ENCODE assay signal across 8 cellular contexts in genomic region chr11:125514336-125515101, GRCh38. TPM values are rescaled to one million over a fixed set of nuclear protein-coding genes. Genes with fewer than 3 reads are reported as not detected.
A peak's percentile ranks its signal among the peaks of the same experiment; 100 is the strongest.
DNase-seq lines count a peak whose midpoint lies in the region; ATAC-seq and TF ChIP-seq lines count a peak whose summit lies in the region.

No MANE protein-coding gene starts in this region.

- H3K36me3 Mint-ChIP-seq in activated T-cell treated with anti-CD3 and anti-CD28 coated beads, Interleukin-2, amount 50 U/mL, for 24 hours (ENCODE audit: low read depth), result no peaks in the 10 kb centered on the region

- no peaks in the 10 kb centered on the region for H3K27me3 ChIP-seq in suprapubic skin

- H3K9me3 ChIP-seq in suprapubic skin, result no peaks in the 10 kb centered on the region

- no peak for TF ChIP-seq POLR2A in suprapubic skin (IDR thresholded peaks at IDR 0.05)

- H3K4me1 Mint-ChIP-seq in activated T-cell treated with anti-CD3 and anti-CD28 coated beads, Interleukin-2, amount 50 U/mL, for 24 hours (ENCODE audit: low read depth), result peaks cover 41% of the 10 kb centered on the region

- H3K4me1 ChIP-seq in suprapubic skin, result peaks cover 9% of the 10 kb centered on the region

- peak; percentile 94 for DNase-seq in NOMO-1 treated with dmso at 0.1 percent for 144 hours (lab: John Stamatoyannopoulos, UW; ENCODE audit: unreplicated experiment)
- peak; percentile 59 for DNase-seq in activated T-cell treated with anti-CD3 and anti-CD28 coated beads, Interleukin-2, amount 50 U/mL, for 24 hours
- peak; percentile 23 to 87 for DNase-seq in lung microvascular endothelial cell (ENCODE audit: low read depth in 2 of 2)
- DNase-seq in suprapubic skin (ENCODE audit: low spot score in 2 of 2), result no peak
- DNase-seq in NCI-H446 treated with DMSO at 0.1 percent for 48 hours (lab: John Stamatoyannopoulos, UW), result no peak
- DNase-seq in hepatic stellate cell (ENCODE audit: low spot score), result no peak

- 51% methylated on average over 11 of the region's 11 CpGs for WGBS in suprapubic skin

- no peaks in the 10 kb centered on the region for H3K36me3 ChIP-seq in suprapubic skin

- H3K4me3 Mint-ChIP-seq in activated T-cell treated with anti-CD3 and anti-CD28 coated beads, Interleukin-2, amount 50 U/mL, for 24 hours, result no peak overlapping the region

- H3K27me3 Mint-ChIP-seq in activated T-cell treated with anti-CD3 and anti-CD28 coated beads, Interleukin-2, amount 50 U/mL, for 24 hours, result no peaks in the 10 kb centered on the region

- H3K27ac Mint-ChIP-seq in activated T-cell treated with anti-CD3 and anti-CD28 coated beads, Interleukin-2, amount 50 U/mL, for 24 hours, result peak overlapping the region; percentile 93

- H3K27ac ChIP-seq in suprapubic skin, result no peak overlapping the region

- H3K4me3 ChIP-seq in suprapubic skin, result no peak overlapping the region

- no peaks in the 10 kb centered on the region for H3K9me3 Mint-ChIP-seq in activated T-cell treated with anti-CD3 and anti-CD28 coated beads, Interleukin-2, amount 50 U/mL, for 24 hours

- ATAC-seq in GM18519 (IDR thresholded peaks at IDR 0.05; ENCODE audit: low FRiP score, unreplicated experiment) (peak; percentile 79), HG02938 (IDR thresholded peaks at IDR 0.05; ENCODE audit: unreplicated experiment) (peak; percentile 72)

- TF ChIP-seq CTCF in suprapubic skin (IDR thresholded peaks at IDR 0.05), result no peak

- TF ChIP-seq EP300 in suprapubic skin (IDR thresholded peaks at IDR 0.05), result no peak

RNA-seq across cellular contexts. Expression of gene FEZ1, which starts 18.5 kb away (rescaled TPM):
- total RNA-seq in lung microvascular endothelial cell (41.6 and 51.0 TPM in 2 replicates), suprapubic skin (10 to 100 TPM in 2 of 4 donors, 1 to 10 TPM in 2; 2.4 to 15.4 (median 9.8) TPM)

RNA-seq across cellular contexts. Expression of gene EI24, which starts 54.8 kb away (rescaled TPM):
- total RNA-seq in lung microvascular endothelial cell, result 96.4 and 117 TPM in 2 replicates
- 100 to 1,000 TPM in 2 of 4 donors, 10 to 100 TPM in 2; 58.9 to 127 (median 102) TPM for total RNA-seq in suprapubic skin

Comparison
In these comparisons a context has a peak if more than half of its experiments do, and no peak if none do; other contexts are left out.
1. DNase-seq: peak in NOMO-1 treated with dmso at 0.1 percent for 144 hours (single experiment), activated T-cell treated with anti-CD3 and anti-CD28 coated beads, Interleukin-2, amount 50 U/mL, for 24 hours (single experiment) and lung microvascular endothelial cell (2 of 2); none in suprapubic skin (0 of 2), NCI-H446 treated with DMSO at 0.1 percent for 48 hours (single experiment) and hepatic stellate cell (single experiment).